In the genomic region with DNA sequence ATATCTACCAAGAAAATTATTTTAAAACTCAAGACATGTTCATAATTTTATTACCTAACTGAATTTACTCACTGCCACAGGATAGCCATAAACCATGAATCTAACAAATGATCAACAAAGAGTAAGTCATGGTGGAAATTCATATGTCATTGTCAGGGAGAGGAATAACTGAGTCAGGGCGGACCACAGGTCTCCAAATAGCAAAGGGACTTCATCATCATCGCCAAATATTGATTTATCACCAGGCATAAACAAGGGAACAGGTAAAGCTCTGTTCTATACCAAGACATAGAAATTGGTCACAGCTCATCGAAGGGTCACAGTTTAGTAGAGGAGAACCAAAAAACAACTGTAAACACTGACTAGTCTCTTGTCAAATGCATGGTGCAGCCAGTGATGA, we compare ENCODE assay signal across 11 cellular contexts.
"Had no signal": no experiment of that assay in that cellular context is flagged by ENCODE, and none has a peak within 500 bp of the region (broad histone marks: within the 10 kb centered on the region; RNA-seq: fewer than 3 reads in every experiment).

No MANE protein-coding gene starts in this region.

- H3K9me3 ChIP-seq: HAP-1 had no signal

- H3K27ac ChIP-seq: GM23248 had no signal

- ATAC-seq: GM23338, HCT116 had no signal

- H3K36me3 ChIP-seq: HAP-1 had no signal

- DNase-seq: GM23248, GOT3, H7, H9, HCEC 1CT, HFFc6 had no signal

- H2AFZ ChIP-seq: GM23248, GM23338 had no signal

- H3K4me2 ChIP-seq: GM23338 had no signal

- H3K4me1 ChIP-seq: HAP-1 had no signal

- FAIRE-seq: H1, H54 had no signal

- H3K4me3 ChIP-seq: GM23248, GM23338, HAP-1 had no signal

- H3K9ac ChIP-seq: GM23248 had no signal
